8 cellular contexts compared by ENCODE assay signal in genomic region chr12:55996715-55997534, GRCh38. TPM values are rescaled to one million over a fixed set of nuclear protein-coding genes. Genes with fewer than 3 reads are reported as not detected.
A peak's percentile ranks its signal among the peaks of the same experiment; 100 is the strongest.
DNase-seq lines count a peak whose midpoint lies in the region; ATAC-seq and FAIRE-seq lines count a peak whose summit lies in the region.

Gene SUOX, plus strand, starts transcription at chr12:55997276. Its CDS starts 4,946 bp downstream, at chr12:56002222.

- H3K4me1 Mint-ChIP-seq in activated T-helper 2 cell treated with anti-CD3 and anti-CD28 coated beads, Interferon-gamma antibody, Interleukin-2, Interleukin-4, amounts not matched to agents 10 μg/mL and 5 μg/mL and 100 μg/mL, durations not matched to agents 14 hours and 24 hours and 36 hours (ENCODE audit: low read depth) = peaks cover 24% of the 10 kb centered on the region
- peaks cover 17 to 18% of the 10 kb centered on the region in 2 donors for H3K4me1 Mint-ChIP-seq in natural killer cell treated with Interleukin-12 subunit alpha and Interleukin-12 subunit beta and Interleukin-15 and Interleukin-18, amount 100 ng/mL, for 72 hours (ENCODE audit: low read depth in 2 of 2)

- FAIRE-seq in frontal cortex (lab: Jason Lieb, UNC) = peak; percentile 40

- peak within 1 kb of the TSS; percentile 84 for H3K4me3 Mint-ChIP-seq in activated T-helper 2 cell treated with anti-CD3 and anti-CD28 coated beads, Interferon-gamma antibody, Interleukin-2, Interleukin-4, amounts not matched to agents 10 μg/mL and 5 μg/mL and 100 μg/mL, durations not matched to agents 14 hours and 24 hours and 36 hours (ENCODE audit: low read depth)
- H3K4me3 Mint-ChIP-seq in natural killer cell treated with Interleukin-12 subunit alpha and Interleukin-12 subunit beta and Interleukin-15 and Interleukin-18, amount 100 ng/mL, for 72 hours = peak within 1 kb of the TSS; percentile 86

- no peaks in the 10 kb centered on the region for H3K9me3 Mint-ChIP-seq in activated T-helper 2 cell treated with anti-CD3 and anti-CD28 coated beads, Interferon-gamma antibody, Interleukin-2, Interleukin-4, amounts not matched to agents 10 μg/mL and 5 μg/mL and 100 μg/mL, durations not matched to agents 14 hours and 24 hours and 36 hours
- H3K9me3 Mint-ChIP-seq in natural killer cell treated with Interleukin-12 subunit alpha and Interleukin-12 subunit beta and Interleukin-15 and Interleukin-18, amount 100 ng/mL, for 72 hours = no peaks in the 10 kb centered on the region

- peaks cover 28% of the 10 kb centered on the region for H3K36me3 Mint-ChIP-seq in activated T-helper 2 cell treated with anti-CD3 and anti-CD28 coated beads, Interferon-gamma antibody, Interleukin-2, Interleukin-4, amounts not matched to agents 10 μg/mL and 5 μg/mL and 100 μg/mL, durations not matched to agents 14 hours and 24 hours and 36 hours (ENCODE audit: low read depth)
- H3K36me3 Mint-ChIP-seq in natural killer cell treated with Interleukin-12 subunit alpha and Interleukin-12 subunit beta and Interleukin-15 and Interleukin-18, amount 100 ng/mL, for 72 hours = peaks cover 4% of the 10 kb centered on the region

- ATAC-seq in GM19438 (IDR thresholded peaks at IDR 0.05; ENCODE audit: low read depth, unreplicated experiment) (peak; percentile 99), HG03460 (IDR thresholded peaks at IDR 0.05; ENCODE audit: unreplicated experiment) (peak; percentile 99)
- ATAC-seq in natural killer cell treated with Interleukin-12 subunit alpha and Interleukin-12 subunit beta and Interleukin-15 and Interleukin-18, amount 100 ng/mL, for 72 hours = peak; percentile 97 to 99

- H3K27me3 Mint-ChIP-seq in activated T-helper 2 cell treated with anti-CD3 and anti-CD28 coated beads, Interferon-gamma antibody, Interleukin-2, Interleukin-4, amounts not matched to agents 10 μg/mL and 5 μg/mL and 100 μg/mL, durations not matched to agents 14 hours and 24 hours and 36 hours (ENCODE audit: low read depth) = no peaks in the 10 kb centered on the region
- H3K27me3 Mint-ChIP-seq in natural killer cell treated with Interleukin-12 subunit alpha and Interleukin-12 subunit beta and Interleukin-15 and Interleukin-18, amount 100 ng/mL, for 72 hours = no peaks in the 10 kb centered on the region

- intact Hi-C loops in activated T-helper 2 cell treated with anti-CD3 and anti-CD28 coated beads, Interferon-gamma antibody, Interleukin-2, Interleukin-4, amounts not matched to agents 10 μg/mL and 5 μg/mL and 100 μg/mL, durations not matched to agents 14 hours and 24 hours and 36 hours (cut with micrococcal nuclease) = loop anchor here (1.0 to 5.0 kb wide), 7 partner anchors 24 to 120 kb away; partner anchors contain the start of genes DGKA, IKZF4, PA2G4 and RPL41

- peak within 1 kb of the TSS; percentile 46 for H3K27ac Mint-ChIP-seq in activated T-helper 2 cell treated with anti-CD3 and anti-CD28 coated beads, Interferon-gamma antibody, Interleukin-2, Interleukin-4, amounts not matched to agents 10 μg/mL and 5 μg/mL and 100 μg/mL, durations not matched to agents 14 hours and 24 hours and 36 hours
- peak within 1 kb of the TSS; percentile 32 to 85 for H3K27ac Mint-ChIP-seq in natural killer cell treated with Interleukin-12 subunit alpha and Interleukin-12 subunit beta and Interleukin-15 and Interleukin-18, amount 100 ng/mL, for 72 hours

- DNase-seq in DMS153 treated with DMSO at 0.1 percent for 48 hours (lab: John Stamatoyannopoulos, UW; ENCODE audit: unreplicated experiment) (peak; percentile 93), NCI-H524 (lab: John Stamatoyannopoulos, UW) (peak; percentile 86 to 93), frontal cortex (ENCODE audit: low spot score in 2 of 2) (peak; percentile 91 to 98)
- peak; percentile 54 for DNase-seq in activated T-helper 2 cell treated with anti-CD3 and anti-CD28 coated beads, Interferon-gamma antibody, Interleukin-2, Interleukin-4, amounts not matched to agents 10 μg/mL and 5 μg/mL and 100 μg/mL, durations not matched to agents 14 hours and 24 hours and 36 hours (ENCODE audit: low spot score)
- DNase-seq in natural killer cell treated with Interleukin-12 subunit alpha and Interleukin-12 subunit beta and Interleukin-15 and Interleukin-18, amount 100 ng/mL, for 72 hours (ENCODE audit: low spot score) = peak; percentile 88
- no peak for DNase-seq in NK-92 treated with Interleukin-12 subunit alpha and Interleukin-12 subunit beta, amount 100 ng/mL, for 24 hours (lab: John Stamatoyannopoulos, UW)

RNA-seq across cellular contexts. Expression of gene SUOX, which starts in this region (rescaled TPM):
- total RNA-seq in activated T-helper 2 cell treated with anti-CD3 and anti-CD28 coated beads, Interferon-gamma antibody, Interleukin-2, Interleukin-4, amounts not matched to agents 10 μg/mL and 5 μg/mL and 100 μg/mL, durations not matched to agents 14 hours and 24 hours and 36 hours = 19.9 and 21.2 TPM in 2 replicates
- 8.2 TPM for total RNA-seq in frontal cortex
- 10 to 100 TPM; 12.2 to 17.6 TPM for total RNA-seq in natural killer cell treated with Interleukin-12 subunit alpha and Interleukin-12 subunit beta and Interleukin-15 and Interleukin-18, amount 100 ng/mL, for 72 hours
